ENCODE assay signal across 1 cellular context in genomic region chr7:101172854-101173751, GRCh38.
TF ChIP-seq lines count a peak whose summit lies in the region.

No MANE protein-coding gene starts in this region.

TF ChIP-seq in HEK293, 187 proteins besides CTCF, POLR2A, EP300 and RAD21 (continued from another document):
- TF ChIP-seq ZBTB10 (tag by site-specific recombination; IDR thresholded peaks at IDR 0.05) (peak; percentile 81), ZFHX2 (tag by site-specific recombination; conservative IDR thresholded peaks at IDR 0.05) (peak; percentile 86), ZNF37A (tag by site-specific recombination; IDR thresholded peaks at IDR 0.05) (no peak), ZNF423 (tag by site-specific recombination; IDR thresholded peaks at IDR 0.05) (peak; percentile 63), ZNF623 (tag by site-specific recombination; IDR thresholded peaks at IDR 0.05) (0 out of 2 replicates have a peak, but pooled peaks have one; percentile 4), KLF7 (tag by site-specific recombination; IDR thresholded peaks at IDR 0.05; ENCODE audit: borderline replicate concordance) (peak; percentile 54; the same call in 1 of the 2 replicates), ZNF558 (tag by site-specific recombination; IDR thresholded peaks at IDR 0.05) (no peak), KLF8 (tag by site-specific recombination; IDR thresholded peaks at IDR 0.05) (peak; percentile 18; the same call in 1 of the 2 replicates), ZNF398 (tag by site-specific recombination; IDR thresholded peaks at IDR 0.05) (peak; percentile 29; the same call in 1 of the 2 replicates), ZNF747 (tag by site-specific recombination; IDR thresholded peaks at IDR 0.05) (no peak), ZNF600 (tag by site-specific recombination; IDR thresholded peaks at IDR 0.05) (peak; percentile 94), ZNF626 (tag by site-specific recombination; IDR thresholded peaks at IDR 0.05) (no peak), ZNF335 (tag by site-specific recombination; conservative IDR thresholded peaks at IDR 0.05) (no peak), GLIS2 (tag by site-specific recombination; IDR thresholded peaks at IDR 0.05) (peak; percentile 99), ZNF132 (tag by site-specific recombination; IDR thresholded peaks at IDR 0.05; ENCODE audit: borderline replicate concordance) (no peak), PRDM10 (tag by site-specific recombination; IDR thresholded peaks at IDR 0.05) (peak; percentile 89), ZNF76 (tag by site-specific recombination; IDR thresholded peaks at IDR 0.05; ENCODE audit: borderline replicate concordance, low read depth) (peak; percentile 41; the same call in 1 of the 2 replicates), ZNF366 (tag by site-specific recombination; conservative IDR thresholded peaks at IDR 0.05) (peak; percentile 48), ZNF391 (tag by site-specific recombination; IDR thresholded peaks at IDR 0.05; ENCODE audit: borderline replicate concordance, low read depth) (0 out of 2 replicates have a peak, but pooled peaks have one; percentile 27), ZNF433 (tag by site-specific recombination; IDR thresholded peaks at IDR 0.05; ENCODE audit: low read depth) (no peak), ZNF660 (tag by site-specific recombination; IDR thresholded peaks at IDR 0.05) (0 out of 2 replicates have a peak, but pooled peaks have one; percentile 44), HIC1 (tag by site-specific recombination; IDR thresholded peaks at IDR 0.05) (peak; percentile 87), ZBTB6 (tag by site-specific recombination; IDR thresholded peaks at IDR 0.05) (peak; percentile 51; the same call in 1 of the 2 replicates), OVOL3 (tag by site-specific recombination; IDR thresholded peaks at IDR 0.05) (no peak), REST (tag by site-specific recombination; IDR thresholded peaks at IDR 0.05) (no peak), ZBTB48 (tag by site-specific recombination; IDR thresholded peaks at IDR 0.05) (peak; percentile 15; the same call in 1 of the 2 replicates), ZNF174 (tag by site-specific recombination; IDR thresholded peaks at IDR 0.05) (no peak), TSHZ1 (tag by site-specific recombination; IDR thresholded peaks at IDR 0.05; ENCODE audit: borderline replicate concordance) (no peak), ZNF292 (tag by site-specific recombination; IDR thresholded peaks at IDR 0.05; ENCODE audit: borderline replicate concordance, low read depth) (no peak), ZIC2 (tag by site-specific recombination; IDR thresholded peaks at IDR 0.05) (peak; percentile 94), KLF9 (tag by site-specific recombination; IDR thresholded peaks at IDR 0.05; ENCODE audit: low read depth) (peak; percentile 61), SCRT1 (tag by site-specific recombination; IDR thresholded peaks at IDR 0.05; ENCODE audit: borderline replicate concordance) (no peak), ZNF138 (tag by site-specific recombination; IDR thresholded peaks at IDR 0.05; ENCODE audit: borderline replicate concordance) (no peak), GLIS1 (tag by site-specific recombination; IDR thresholded peaks at IDR 0.05) (peak; percentile 98), ZNF561 (tag by site-specific recombination; IDR thresholded peaks at IDR 0.05; ENCODE audit: borderline replicate concordance) (peak; percentile 76; the same call in 1 of the 2 replicates), ZNF157 (tag by site-specific recombination; IDR thresholded peaks at IDR 0.05) (no peak)
